1 cellular context compared by ENCODE assay signal in the genomic region with DNA sequence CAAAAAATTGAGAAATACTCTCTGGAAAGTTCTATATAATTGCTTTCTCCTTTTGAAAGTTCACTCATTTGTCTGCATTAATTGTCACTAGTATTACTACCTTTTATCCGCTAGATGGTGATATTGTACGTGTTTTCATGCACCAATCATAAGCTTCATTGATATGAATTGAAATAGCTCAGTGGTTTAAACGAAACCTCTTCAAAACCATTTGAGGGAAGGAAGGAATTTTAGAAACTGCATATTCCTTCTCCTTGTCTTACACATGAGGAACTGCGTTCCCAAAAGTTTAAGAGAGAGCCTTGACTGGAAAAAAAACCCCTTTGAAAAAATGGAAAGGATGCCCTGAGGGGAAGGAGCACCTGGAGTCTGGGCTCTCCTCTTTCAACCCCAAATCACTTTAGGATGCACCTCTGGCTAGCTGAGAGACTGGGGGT.
TF ChIP-seq lines count a peak whose summit lies in the region.

No MANE protein-coding gene starts in this region.

TF ChIP-seq in HepG2, 621 proteins besides CTCF, POLR2A, EP300 and RAD21 (continued from another document):
- TF ChIP-seq, protein P1, sequence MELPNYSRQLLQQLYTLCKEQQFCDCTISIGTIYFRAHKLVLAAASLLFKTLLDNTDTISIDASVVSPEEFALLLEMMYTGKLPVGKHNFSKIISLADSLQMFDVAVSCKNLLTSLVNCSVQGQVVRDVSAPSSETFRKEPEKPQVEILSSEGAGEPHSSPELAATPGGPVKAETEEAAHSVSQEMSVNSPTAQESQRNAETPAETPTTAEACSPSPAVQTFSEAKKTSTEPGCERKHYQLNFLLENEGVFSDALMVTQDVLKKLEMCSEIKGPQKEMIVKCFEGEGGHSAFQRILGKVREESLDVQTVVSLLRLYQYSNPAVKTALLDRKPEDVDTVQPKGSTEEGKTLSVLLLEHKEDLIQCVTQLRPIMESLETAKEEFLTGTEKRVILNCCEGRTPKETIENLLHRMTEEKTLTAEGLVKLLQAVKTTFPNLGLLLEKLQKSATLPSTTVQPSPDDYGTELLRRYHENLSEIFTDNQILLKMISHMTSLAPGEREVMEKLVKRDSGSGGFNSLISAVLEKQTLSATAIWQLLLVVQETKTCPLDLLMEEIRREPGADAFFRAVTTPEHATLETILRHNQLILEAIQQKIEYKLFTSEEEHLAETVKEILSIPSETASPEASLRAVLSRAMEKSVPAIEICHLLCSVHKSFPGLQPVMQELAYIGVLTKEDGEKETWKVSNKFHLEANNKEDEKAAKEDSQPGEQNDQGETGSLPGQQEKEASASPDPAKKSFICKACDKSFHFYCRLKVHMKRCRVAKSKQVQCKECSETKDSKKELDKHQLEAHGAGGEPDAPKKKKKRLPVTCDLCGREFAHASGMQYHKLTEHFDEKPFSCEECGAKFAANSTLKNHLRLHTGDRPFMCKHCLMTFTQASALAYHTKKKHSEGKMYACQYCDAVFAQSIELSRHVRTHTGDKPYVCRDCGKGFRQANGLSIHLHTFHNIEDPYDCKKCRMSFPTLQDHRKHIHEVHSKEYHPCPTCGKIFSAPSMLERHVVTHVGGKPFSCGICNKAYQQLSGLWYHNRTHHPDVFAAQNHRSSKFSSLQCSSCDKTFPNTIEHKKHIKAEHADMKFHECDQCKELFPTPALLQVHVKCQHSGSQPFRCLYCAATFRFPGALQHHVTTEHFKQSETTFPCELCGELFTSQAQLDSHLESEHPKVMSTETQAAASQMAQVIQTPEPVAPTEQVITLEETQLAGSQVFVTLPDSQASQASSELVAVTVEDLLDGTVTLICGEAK (IDR thresholded peaks at IDR 0.05), result no peak
- TF ChIP-seq, protein P1 (CRISPR knock-in tag; IDR thresholded peaks at IDR 0.05), result no peak
- TF ChIP-seq ISX (CRISPR knock-in tag; conservative IDR thresholded peaks at IDR 0.05), result no peak
- no peak for TF ChIP-seq ZNF788 (CRISPR knock-in tag; IDR thresholded peaks at IDR 0.05; ENCODE audit: borderline replicate concordance)
- TF ChIP-seq NCOA2 (CRISPR knock-in tag; IDR thresholded peaks at IDR 0.05), result no peak
- TF ChIP-seq ZNF530 (CRISPR knock-in tag; IDR thresholded peaks at IDR 0.05; ENCODE audit: low read depth), result no peak
TF ChIP-seq in HepG2: peak in this region for 1.
